Comparison of ENCODE assay signal across 8 cellular contexts in the genomic region with DNA sequence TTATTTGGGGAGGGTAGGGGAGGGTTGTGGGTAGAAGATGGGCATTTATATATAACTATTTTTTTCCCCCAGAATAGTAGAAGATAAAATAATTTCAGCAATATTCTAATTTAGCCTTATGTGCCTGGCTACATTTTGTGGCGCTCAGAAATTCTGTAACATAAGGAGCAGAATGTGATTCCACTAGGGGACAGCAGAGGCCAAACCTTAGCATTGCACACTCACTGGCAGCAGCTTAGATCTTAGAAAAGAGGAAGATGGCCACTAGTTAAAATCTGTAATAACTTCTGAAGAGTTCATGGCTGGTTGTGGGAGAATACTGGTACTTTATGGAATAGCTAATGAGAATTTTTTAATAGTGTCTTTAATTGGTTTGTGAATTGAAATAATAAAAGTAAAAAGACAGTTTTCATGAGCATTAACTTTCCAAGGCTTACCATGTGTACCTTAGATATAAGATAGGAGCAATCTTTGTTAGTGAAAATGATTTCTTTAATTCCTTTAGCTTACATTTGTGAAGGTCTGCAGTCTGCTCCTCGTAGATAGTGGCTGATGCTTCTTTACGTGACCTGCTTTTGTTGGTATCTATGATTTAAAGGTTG. TPM values are rescaled to one million over a fixed set of nuclear protein-coding genes. Genes with fewer than 3 reads are reported as not detected.
DNase-seq lines count a peak whose midpoint lies in the region; ATAC-seq and TF ChIP-seq lines count a peak whose summit lies in the region.

No MANE protein-coding gene starts in this region.

- ATAC-seq in GM19351 (IDR thresholded peaks at IDR 0.05; ENCODE audit: unreplicated experiment) = peak; percentile 91
- ATAC-seq in HG03378 (IDR thresholded peaks at IDR 0.05; ENCODE audit: unreplicated experiment) = peak; percentile 70
- ATAC-seq in omental fat pad (ENCODE audit: low FRiP score) = no peak

- DNase-seq in DMS153 (lab: John Stamatoyannopoulos, UW) (peak; percentile 22), NCI-H460 (ENCODE audit: extremely low read depth, low read depth) (peak; percentile 64), foreskin fibroblast (peak; percentile 72 to 89), occipital lobe (lab: John Stamatoyannopoulos, UW) (peak; percentile 38), omental fat pad (ENCODE audit: low spot score) (no peak)
- peak; percentile 22 to 41 for DNase-seq in activated CD4-positive, alpha-beta T cell treated with anti-CD3 and anti-CD28 coated beads, Interleukin-2, amount 50 U/mL, for 48 hours

- no peak overlapping the region for H3K4me3 ChIP-seq in foreskin fibroblast (ENCODE audit: low read depth in 1 of 2, low read length in 2 of 2)

- TF ChIP-seq CTCF in foreskin fibroblast (IDR thresholded peaks at IDR 0.05; ENCODE audit: low read depth, low read length) = peak; percentile 95
- peak in 1 of 3 donors; percentile 7 for TF ChIP-seq CTCF in omental fat pad (IDR thresholded peaks at IDR 0.05)

RNA-seq across cellular contexts. Expression of gene DDX10, which starts 33.1 kb away (rescaled TPM):
- 277 and 301 TPM in 2 replicates for total RNA-seq in NCI-H460 (2014; rRNA removed; shearing (Covaris generic))
- polyA plus RNA-seq in NCI-H460 (2014; cell fraction: nucleus; rRNA removed) = 54.6 and 68.1 TPM in 2 replicates
- 33.4 TPM for total RNA-seq in occipital lobe
- total RNA-seq in omental fat pad = 10 to 100 TPM; 20.2 to 60.6 (median 26.5) TPM
